In genomic region chr4:144646523-144647094, GRCh38 we compare ENCODE assay signal across 8 cellular contexts. TPM values are rescaled to one million over a fixed set of nuclear protein-coding genes. Genes with fewer than 3 reads are reported as not detected.
A peak's percentile ranks its signal among the peaks of the same experiment; 100 is the strongest.
DNase-seq lines count a peak whose midpoint lies in the region; ATAC-seq and TF ChIP-seq lines count a peak whose summit lies in the region.

No MANE protein-coding gene starts in this region.

- no peaks in the 10 kb centered on the region for H4K20me1 ChIP-seq in PC-3 (ENCODE audit: low read length)

- H2AFZ ChIP-seq in PC-3 (ENCODE audit: low read length) = peak overlapping the region; percentile 66; the same call in 1 of the 2 replicates

- peak overlapping the region; percentile 66 for H3K4me3 ChIP-seq in PC-3 (ENCODE audit: low read length)

- no peaks in the 10 kb centered on the region for H3K36me3 ChIP-seq in PC-3 (ENCODE audit: low read depth, low read length)

- H3K4me1 Mint-ChIP-seq in endothelial cell (ENCODE audit: unreplicated experiment) (peaks cover 30% of the 10 kb centered on the region), natural killer cell (peaks cover 21 to 23% of the 10 kb centered on the region in 2 donors)

- no peaks in the 10 kb centered on the region for H3K9me3 ChIP-seq in PC-3 (ENCODE audit: low read length)

- H3K9me2 ChIP-seq in PC-3 (replicated peaks; ENCODE audit: low read length) = no peaks in the 10 kb centered on the region

- H3K27me3 Mint-ChIP-seq in endothelial cell (ENCODE audit: unreplicated experiment) (peaks cover 17% of the 10 kb centered on the region), natural killer cell (ENCODE audit: low read depth in 2 of 2) (peaks cover 23 to 28% of the 10 kb centered on the region in 2 donors)

- CTCF ChIA-PET in PC-3 (lab: Charles Lee) = no interaction called here

- peak overlapping the region; percentile 84 for H3K4me2 ChIP-seq in PC-3 (ENCODE audit: low read length)

- peak; percentile 38 for ATAC-seq in Right ventricle myocardium superior (ENCODE audit: poor library complexity)
- ATAC-seq in PC-3 = peak; percentile 56
- peak; percentile 52 to 60 (median 53) for ATAC-seq in natural killer cell
- ATAC-seq in activated CD4-positive, CD25-positive, alpha-beta regulatory T cell treated with anti-CD3 and anti-CD28 coated beads, Interleukin-2, amount 50 U/mL, for 24 hours = no peak

- H3K36me3 Mint-ChIP-seq in endothelial cell (ENCODE audit: low read depth, unreplicated experiment) (no peaks in the 10 kb centered on the region), natural killer cell (no peaks in the 10 kb centered on the region)

- peaks cover 38% of the 10 kb centered on the region for H3K27me3 ChIP-seq in PC-3 (ENCODE audit: low read length)

- TF ChIP-seq CTCF in PC-3 (conservative IDR thresholded peaks at IDR 0.05; ENCODE audit: low read depth, low read length) (no peak), endothelial cell (IDR thresholded peaks at IDR 0.05; ENCODE audit: unreplicated experiment) (no peak), natural killer cell (IDR thresholded peaks at IDR 0.05) (no peak)

- no peak overlapping the region for H3K27ac ChIP-seq in PC-3 (ENCODE audit: low read length)

- BruUV-seq in PC-3 (replicated peaks; lab: Mats Ljungman, UMichigan) = no TSS peak

- H3K9ac ChIP-seq in PC-3 (ENCODE audit: low read length) = 0 out of 2 replicates have a peak overlapping the region, but pooled peaks have one; percentile 8

- H3K9me3 Mint-ChIP-seq in endothelial cell (ENCODE audit: unreplicated experiment) (no peaks in the 10 kb centered on the region), natural killer cell (no peaks in the 10 kb centered on the region)

- POLR2A ChIA-PET in PC-3 (lab: Charles Lee; ENCODE audit: unreplicated experiment) = no interaction called here

- H3K4me3 Mint-ChIP-seq in endothelial cell (ENCODE audit: unreplicated experiment) (peak overlapping the region; percentile 92), natural killer cell (peak overlapping the region; percentile 92)

- DNase-seq in Right ventricle myocardium superior (no peak), cardiac septum (ENCODE audit: low spot score) (no peak), PC-3 (no peak), endothelial cell (ENCODE audit: low spot score) (peak; percentile 37), natural killer cell (no peak), NCI-H128 (lab: John Stamatoyannopoulos, UW; ENCODE audit: unreplicated experiment) (no peak), DMS114 treated with DMSO at 0.1 percent for 48 hours (lab: John Stamatoyannopoulos, UW; ENCODE audit: unreplicated experiment) (no peak)

- no peaks in the 10 kb centered on the region for H3K79me2 ChIP-seq in PC-3 (ENCODE audit: low read length)

- intact Hi-C loops in Right ventricle myocardium superior (cut with DNase I) = no loop called here
- intact Hi-C loops in cardiac septum (cut with DNase I) = no loop called here
- intact Hi-C loops in PC-3 (cut with micrococcal nuclease) = loop anchor here (2.0 kb wide), 1 partner anchor 64 kb away; no protein-coding TSS in a partner anchor
- intact Hi-C loops in natural killer cell (cut with micrococcal nuclease) = no loop called here

- H3K4me1 ChIP-seq in PC-3 (ENCODE audit: insufficient read depth, low read length) = no peaks in the 10 kb centered on the region

- no peaks in the 10 kb centered on the region for H3F3A ChIP-seq in PC-3 (ENCODE audit: low read length, unreplicated experiment)

- H3K27ac Mint-ChIP-seq in endothelial cell (ENCODE audit: unreplicated experiment) (no peak overlapping the region), natural killer cell (peak overlapping the region; percentile 21 to 23)

RNA-seq across cellular contexts. Expression of gene HHIP, which starts 0.7 kb away (rescaled TPM):
- total RNA-seq in Right ventricle myocardium superior (not detected), cardiac septum (0.30 TPM), PC-3 (2014; rRNA removed) (1.2 and 2.3 TPM in 2 replicates), endothelial cell (ENCODE audit: unreplicated experiment) (0.46 TPM), natural killer cell (not detected)

Comparison
In these comparisons a context has a peak if more than half of its experiments do, and no peak if none do; other contexts are left out.
1. ATAC-seq: peak in Right ventricle myocardium superior (single experiment), PC-3 (single experiment) and natural killer cell (3 of 3); none in activated CD4-positive, CD25-positive, alpha-beta regulatory T cell treated with anti-CD3 and anti-CD28 coated beads, Interleukin-2, amount 50 U/mL, for 24 hours (0 of 2).